In the genomic region with DNA sequence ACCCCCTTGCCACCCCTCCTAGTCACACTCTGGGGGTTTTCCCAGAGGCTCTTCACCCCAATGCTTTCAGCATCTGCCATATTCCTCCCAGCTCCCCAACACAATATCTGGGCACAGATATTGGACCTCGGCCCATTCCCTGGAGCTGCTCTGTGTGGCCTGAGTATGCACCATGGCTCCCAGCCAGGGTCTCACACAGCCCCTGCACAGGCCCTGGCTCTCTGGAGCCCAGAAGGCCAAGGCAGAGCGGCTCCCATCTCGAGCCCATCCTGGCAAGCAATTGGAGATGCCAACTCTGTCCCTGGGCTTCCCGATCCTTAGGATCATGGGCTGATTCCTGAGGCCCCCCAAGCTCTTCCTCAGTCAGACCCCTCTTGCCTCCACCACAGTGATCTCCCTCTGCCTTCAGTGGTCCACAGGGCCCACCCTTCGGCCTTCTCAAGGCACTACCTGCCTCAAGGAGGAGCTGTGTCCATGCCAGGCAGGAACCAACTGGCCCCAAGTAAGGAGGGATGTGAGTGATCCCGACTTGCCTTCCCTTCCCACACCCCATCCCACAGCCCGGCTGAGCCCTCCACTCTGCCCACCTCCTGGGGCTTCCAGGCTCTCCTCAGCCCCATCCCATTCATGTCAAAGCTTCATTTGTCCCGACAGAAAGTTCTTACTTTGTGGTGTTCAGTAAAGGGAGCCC, we compare ENCODE assay signal across 1 cellular context.
TF ChIP-seq lines count a peak whose summit lies in the region.

No MANE protein-coding gene starts in this region.

TF ChIP-seq in GM23338, 12 proteins besides CTCF, POLR2A, EP300 and RAD21 (continued from another document):
- TF ChIP-seq, protein P1, sequence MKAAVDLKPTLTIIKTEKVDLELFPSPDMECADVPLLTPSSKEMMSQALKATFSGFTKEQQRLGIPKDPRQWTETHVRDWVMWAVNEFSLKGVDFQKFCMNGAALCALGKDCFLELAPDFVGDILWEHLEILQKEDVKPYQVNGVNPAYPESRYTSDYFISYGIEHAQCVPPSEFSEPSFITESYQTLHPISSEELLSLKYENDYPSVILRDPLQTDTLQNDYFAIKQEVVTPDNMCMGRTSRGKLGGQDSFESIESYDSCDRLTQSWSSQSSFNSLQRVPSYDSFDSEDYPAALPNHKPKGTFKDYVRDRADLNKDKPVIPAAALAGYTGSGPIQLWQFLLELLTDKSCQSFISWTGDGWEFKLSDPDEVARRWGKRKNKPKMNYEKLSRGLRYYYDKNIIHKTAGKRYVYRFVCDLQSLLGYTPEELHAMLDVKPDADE (IDR thresholded peaks at IDR 0.05), result no peak
